15 cellular contexts compared by ENCODE assay signal in genomic region chr17:49910858-49911204, GRCh38. TPM values are rescaled to one million over a fixed set of nuclear protein-coding genes. Genes with fewer than 3 reads are reported as not detected.
DNase-seq lines count a peak whose midpoint lies in the region; FAIRE-seq and TF ChIP-seq lines count a peak whose summit lies in the region.
"Had no signal": no experiment of that assay in that cellular context is flagged by ENCODE, and none has a peak within 500 bp of the region (broad histone marks: within the 10 kb centered on the region; RNA-seq: fewer than 3 reads in every experiment).

No MANE protein-coding gene starts in this region.

- no peak overlapping the region for H4K5ac ChIP-seq in H9 (ENCODE audit: insufficient read length, low read depth, low read length)

- peaks cover 5% of the 10 kb centered on the region for H3K23me2 ChIP-seq in H9 (ENCODE audit: insufficient read length, low read depth, low read length, poor library complexity, severe bottlenecking)

- no peak overlapping the region for H3K14ac ChIP-seq in H9 (ENCODE audit: insufficient read depth, low read length)

- no peak overlapping the region for H2BK5ac ChIP-seq in H9 (ENCODE audit: insufficient read length, low read length)

- H3K56ac ChIP-seq in H9 (ENCODE audit: insufficient read length, low read depth, low read length): no peak overlapping the region

- no peak overlapping the region for H4K8ac ChIP-seq in H9 (replicated peaks; ENCODE audit: insufficient read length, low read depth, low read length)

- no peak overlapping the region for H3K27ac ChIP-seq in BLaER1 treated with 17β-estradiol and CSF1 and Interleukin-3, amounts not matched to agents 10 nM and 100 nM
- H3K27ac ChIP-seq in H9 (ENCODE audit: insufficient read length, low read depth, low read length) (no peak overlapping the region), ectodermal cell (ENCODE audit: insufficient read depth, low read depth, low read length, poor library complexity, severe bottlenecking) (no peak overlapping the region)
- H3K27ac ChIP-seq: SK-N-MC had no signal

- H2BK12ac ChIP-seq in H9 (ENCODE audit: insufficient read length, low read depth, low read length): no peak overlapping the region

- no peaks in the 10 kb centered on the region for H3K9me3 ChIP-seq in BLaER1 treated with 17β-estradiol and CSF1 and Interleukin-3, amounts not matched to agents 10 nM and 100 nM (replicated peaks in 1 of 11)
- H3K9me3 ChIP-seq in H9 (ENCODE audit: control insufficient read depth, low read depth, low read length) (no peaks in the 10 kb centered on the region), ectodermal cell (ENCODE audit: control insufficient read depth, low read length) (no peaks in the 10 kb centered on the region)

- H3K36me3 Mint-ChIP-seq in H9 (ENCODE audit: insufficient read depth in 1 of 3, low read depth in 3 of 3) (no peaks in the 10 kb centered on the region; a peak in 1 of 7 replicates), nephron progenitor cell (ENCODE audit: low read depth) (no peaks in the 10 kb centered on the region)

- no peak overlapping the region for H4K91ac ChIP-seq in H9 (ENCODE audit: insufficient read length, low read depth, low read length)

- H3K79me2 ChIP-seq in H9 (ENCODE audit: insufficient read depth, low read length): no peaks in the 10 kb centered on the region

- peaks cover 47 to 81% (median 68%) of the 10 kb centered on the region in 11 experiments for H3K27me3 ChIP-seq in BLaER1 treated with 17β-estradiol and CSF1 and Interleukin-3, amounts not matched to agents 10 nM and 100 nM
- H3K27me3 ChIP-seq in H9 (ENCODE audit: insufficient read depth, low read length): peaks cover 26% of the 10 kb centered on the region; the same call in 1 of the 2 replicates
- peaks cover 74% of the 10 kb centered on the region for H3K27me3 ChIP-seq in ectodermal cell (ENCODE audit: control insufficient read depth, insufficient read depth, low read length, poor library complexity, severe bottlenecking)

- H3K27ac Mint-ChIP-seq in H9: no peak overlapping the region
- H3K27ac Mint-ChIP-seq in nephron progenitor cell: no peak overlapping the region

- no peak overlapping the region for H3K9ac ChIP-seq in BLaER1 treated with 17β-estradiol and CSF1 and Interleukin-3, amounts not matched to agents 10 nM and 100 nM
- H3K9ac ChIP-seq in H9 (ENCODE audit: extremely low read depth, insufficient read length, low read length): no peak overlapping the region

- H3K27me3 Mint-ChIP-seq in H9 (ENCODE audit: low read depth): peaks cover 94% of the 10 kb centered on the region
- peaks cover 93% of the 10 kb centered on the region for H3K27me3 Mint-ChIP-seq in nephron progenitor cell (ENCODE audit: low read depth, poor library complexity)

- H3K4ac ChIP-seq in H9 (ENCODE audit: low read depth, low read length): no peak overlapping the region

- no peak overlapping the region for H2BK20ac ChIP-seq in H9 (ENCODE audit: low read depth, low read length, poor library complexity, severe bottlenecking)

- no peak for FAIRE-seq in frontal cortex (lab: Jason Lieb, UNC)
- FAIRE-seq: colon had no signal

- H3K4me1 ChIP-seq in BLaER1 treated with 17β-estradiol and CSF1 and Interleukin-3, amounts not matched to agents 10 nM and 100 nM: peaks cover 8 to 42% (median 28%) of the 10 kb centered on the region in 10 experiments; a peak in 19 of 20 replicates
- H3K4me1 ChIP-seq in H9 (ENCODE audit: insufficient read depth, low read length): 0 out of 2 replicates have a peak, but pooled peaks cover 4% of the 10 kb centered on the region
- H3K4me1 ChIP-seq in ectodermal cell (ENCODE audit: control insufficient read depth, insufficient read depth, low read length): peaks cover 33% of the 10 kb centered on the region

- no peaks in the 10 kb centered on the region for H3K79me1 ChIP-seq in H9 (ENCODE audit: insufficient read depth, low read depth, low read length, poor library complexity, severe bottlenecking)

- H3T11ph ChIP-seq in H9 (ENCODE audit: low read length): no peak overlapping the region

- H3K18ac ChIP-seq in H9 (ENCODE audit: insufficient read length, low read depth, low read length): no peak overlapping the region

- H2BK15ac ChIP-seq in H9 (ENCODE audit: low read depth, low read length): no peak overlapping the region

- no CpG with 5 or more reads among the region's 7 CpGs for WGBS in H9 (ENCODE audit: extremely low coverage, insufficient read length, low lambda C conversion rate)
- WGBS in ectodermal cell, 2 experiments: 63 to 67% methylated on average over 7 of the region's 7 CpGs

- no peak overlapping the region for H2AK5ac ChIP-seq in H9 (ENCODE audit: insufficient read length, low read length)

- no peak overlapping the region for H2BK120ac ChIP-seq in H9 (ENCODE audit: low read depth, low read length, poor library complexity, severe bottlenecking)

- H3K36me3 ChIP-seq in BLaER1 treated with 17β-estradiol and CSF1 and Interleukin-3, amounts not matched to agents 10 nM and 100 nM: no peaks in the 10 kb centered on the region
- H3K36me3 ChIP-seq in ectodermal cell (ENCODE audit: control insufficient read depth, insufficient read depth, low read length): no peaks in the 10 kb centered on the region

- H3K4me3 Mint-ChIP-seq in H9: peak overlapping the region; percentile 69 to 92
- H3K4me3 Mint-ChIP-seq in nephron progenitor cell: peak overlapping the region; percentile 79

- H2AFZ ChIP-seq in H9 (ENCODE audit: low read length): no peak overlapping the region

- H3K4me1 Mint-ChIP-seq in H9: peaks cover 47 to 79% of the 10 kb centered on the region in 2 experiments
- peaks cover 55% of the 10 kb centered on the region for H3K4me1 Mint-ChIP-seq in nephron progenitor cell

- peaks cover 0 to 47% (median 21%) of the 10 kb centered on the region in 11 experiments; a peak in 16 of 22 replicates for H4K20me1 ChIP-seq in BLaER1 treated with 17β-estradiol and CSF1 and Interleukin-3, amounts not matched to agents 10 nM and 100 nM
- H4K20me1 ChIP-seq in H9 (ENCODE audit: control insufficient read depth, insufficient read depth, insufficient read length): no peaks in the 10 kb centered on the region

- H3K4me2 ChIP-seq in BLaER1 treated with 17β-estradiol and CSF1 and Interleukin-3, amounts not matched to agents 10 nM and 100 nM: peak overlapping the region; percentile 66 to 89 (median 83); a peak in 18 of 22 replicates
- peak overlapping the region; percentile 78 for H3K4me2 ChIP-seq in H9 (ENCODE audit: insufficient read depth, insufficient read length, low read length)

- H3K23ac ChIP-seq in H9 (ENCODE audit: insufficient read length, low read depth, low read length): no peak overlapping the region

- H3K9me3 Mint-ChIP-seq in H9: no peaks in the 10 kb centered on the region; a peak in 1 of 5 replicates
- H3K9me3 Mint-ChIP-seq in nephron progenitor cell: no peaks in the 10 kb centered on the region

- no peak for TF ChIP-seq CTCF in H9 (conservative IDR thresholded peaks at IDR 0.05)
- no peak for TF ChIP-seq CTCF in nephron progenitor cell (IDR thresholded peaks at IDR 0.05)

- H3K4me3 ChIP-seq in BLaER1 treated with 17β-estradiol and CSF1 and Interleukin-3, amounts not matched to agents 10 nM and 100 nM: peak overlapping the region in 4 of 10 experiments; percentile 35 to 54 (median 44); a peak in 4 of 20 replicates
- peak overlapping the region; percentile 27 for H3K4me3 ChIP-seq in ectodermal cell (ENCODE audit: insufficient read depth, low read depth, low read length)
- H3K4me3 ChIP-seq: SK-N-MC had no signal

- no peak for DNase-seq in H9
- no peak for DNase-seq in nephron progenitor cell
- no peak for DNase-seq in superior temporal gyrus (ENCODE audit: extremely low spot score)
- no peak for DNase-seq in HUDEP-2 (lab: John Stamatoyannopoulos, UW; ENCODE audit: unreplicated experiment in 76 of 76)
- no peak for DNase-seq in frontal cortex (ENCODE audit: low spot score in 2 of 2)
- DNase-seq: AML-193, amygdala, DMS53, Kasumi-1, NCI-H1417 treated with DMSO at 0.1 percent for 48 hours had no signal

RNA-seq across cellular contexts. Expression of gene DLX4, which starts 58.2 kb away (rescaled TPM):
- total RNA-seq in H9 (2021) (1.7 and 2.5 TPM in 2 replicates), frontal cortex (not detected)
- polyA plus RNA-seq in ectodermal cell (2013, experiment 1 of 4): 0.63 TPM
- polyA plus RNA-seq in ectodermal cell (2013, experiment 2 of 4): 1.1 TPM
- 0.80 TPM for polyA plus RNA-seq in ectodermal cell (2013, experiment 3 of 4)
- polyA plus RNA-seq in ectodermal cell (2013, experiment 4 of 4): 0.77 TPM
- total RNA-seq: glomerular endothelial cell had no signal
